In genomic region chr6:144284474-144284752, GRCh38 we compare ENCODE assay signal across 9 cellular contexts. TPM values are rescaled to one million over a fixed set of nuclear protein-coding genes. Genes with fewer than 3 reads are reported as not detected.
DNase-seq lines count a peak whose midpoint lies in the region; ATAC-seq and TF ChIP-seq lines count a peak whose summit lies in the region.
"Had no signal": no experiment of that assay in that cellular context is flagged by ENCODE, and none has a peak within 500 bp of the region (broad histone marks: within the 10 kb centered on the region; RNA-seq: fewer than 3 reads in every experiment).

No MANE protein-coding gene starts in this region.

- H3K4me3 ChIP-seq in heart left ventricle (peak overlapping the region; percentile 67 to 92 (median 86)), uterus (peak overlapping the region; percentile 69 to 77)

- H3K9me3 ChIP-seq in heart left ventricle (no peaks in the 10 kb centered on the region), uterus (no peaks in the 10 kb centered on the region)

- H3K27me3 Mint-ChIP-seq in brain (peaks cover 19% of the 10 kb centered on the region), memory B cell (peaks cover 13% of the 10 kb centered on the region)

- WGBS in heart left ventricle, 4 donors: 0 to 1% (median 1%) methylated on average over 6 of the region's 6 CpGs

- TF ChIP-seq CTCF in heart left ventricle (IDR thresholded peaks at IDR 0.05): no peak
- no peak for TF ChIP-seq CTCF in brain (conservative IDR thresholded peaks at IDR 0.05)
- no peak for TF ChIP-seq CTCF in uterus (IDR thresholded peaks at IDR 0.05)

- H3K36me3 Mint-ChIP-seq in brain: no peaks in the 10 kb centered on the region
- peaks cover 2% of the 10 kb centered on the region for H3K36me3 Mint-ChIP-seq in memory B cell

- H3K27ac ChIP-seq in heart left ventricle (peak overlapping the region; percentile 95 to 99 (median 98)), uterus (peak overlapping the region; percentile 95 to 96)

- intact Hi-C loops in heart left ventricle (cut with DNase I) (loop anchor here in 9 of 10 donors (2.0 to 10.0 kb wide), 14 partner anchors 18 to 198 kb away; partner anchors contain the start of genes STX11 (in 2 of the 9) and SF3B5 (in 1 of the 9)), Right ventricle myocardium inferior (cut with DNase I) (loop anchor here (2.0 kb wide), 3 partner anchors 18 to 194 kb away; partner anchors contain the start of gene STX11), uterus (cut with DNase I; ENCODE audit: low total_unique reads) (loop anchor here (10.0 kb wide), 1 partner anchor 70 kb away; no protein-coding TSS in a partner anchor)

- peaks cover 0 to 31% (median 11%) of the 10 kb centered on the region in 12 donors for H3K4me1 ChIP-seq in heart left ventricle
- H3K4me1 ChIP-seq in uterus: peaks cover 0 to 14% of the 10 kb centered on the region in 2 donors

- peak overlapping the region; percentile 29 to 91 (median 67) for H3K27ac Mint-ChIP-seq in brain
- H3K27ac Mint-ChIP-seq in memory B cell: peak overlapping the region; percentile 5

- no peak for ATAC-seq in heart left ventricle
- no peak for ATAC-seq in Right ventricle myocardium inferior
- no peak for ATAC-seq in memory B cell (ENCODE audit: low read depth)
- ATAC-seq in GM21423 (IDR thresholded peaks at IDR 0.05; ENCODE audit: unreplicated experiment): no peak
- no peak for ATAC-seq in GM21447 (IDR thresholded peaks at IDR 0.05; ENCODE audit: unreplicated experiment)

- H3K4me3 Mint-ChIP-seq in brain (peak overlapping the region; percentile 92 to 99 (median 98)), memory B cell (peak overlapping the region; percentile 95)

- DNase-seq in heart left ventricle: no peak
- no peak for DNase-seq in Right ventricle myocardium inferior (ENCODE audit: missing footprints)
- DNase-seq in memory B cell (ENCODE audit: low spot score in 2 of 2): no peak
- DNase-seq in uterus: no peak
- DNase-seq in ecto neural progenitor cell (ENCODE audit: low spot score): no peak
- DNase-seq: NCI-H510A had no signal

- H3K27me3 ChIP-seq in heart left ventricle (no peaks in the 10 kb centered on the region), uterus (no peaks in the 10 kb centered on the region)

- H3K36me3 ChIP-seq in heart left ventricle (peaks cover 0 to 3% (median 0%) of the 10 kb centered on the region in 9 donors), uterus (no peaks in the 10 kb centered on the region)

- H3K9me3 Mint-ChIP-seq in brain: peaks cover 0 to 2% (median 0%) of the 10 kb centered on the region in 5 experiments
- H3K9me3 Mint-ChIP-seq in memory B cell: no peaks in the 10 kb centered on the region

- TF ChIP-seq POLR2A in heart left ventricle (IDR thresholded peaks at IDR 0.05) (no peak), uterus (IDR thresholded peaks at IDR 0.05) (no peak)

- H3K4me1 Mint-ChIP-seq in brain (peaks cover 21% of the 10 kb centered on the region), memory B cell (peaks cover 13% of the 10 kb centered on the region)

RNA-seq across cellular contexts. Expression of gene UTRN, which starts 0.7 kb away (rescaled TPM):
- total RNA-seq in heart left ventricle (100 to 1,000 TPM in 3 of 9 donors, 10 to 100 TPM in 6; 69.3 to 129 (median 86.0) TPM), Right ventricle myocardium inferior (69.2 TPM), uterus (100 to 1,000 TPM in 3 of 4 donors, 10 to 100 TPM in 1; 86.8 to 336 (median 231) TPM)
- polyA plus RNA-seq in heart left ventricle (10 to 100 TPM; 13.9 to 28.8 TPM), brain (ENCODE audit: insufficient read depth, low read depth, low replicate concordance) (4.1 TPM)
